In genomic region chr4:133775881-133776280, GRCh38 we compare ENCODE assay signal across 20 cellular contexts.
A peak's percentile ranks its signal among the peaks of the same experiment; 100 is the strongest.
DNase-seq lines count a peak whose midpoint lies in the region; ATAC-seq and TF ChIP-seq lines count a peak whose summit lies in the region.
"Had no signal": no experiment of that assay in that cellular context is flagged by ENCODE, and none has a peak within 500 bp of the region (broad histone marks: within the 10 kb centered on the region; RNA-seq: fewer than 3 reads in every experiment).

No MANE protein-coding gene starts in this region.

- no peak overlapping the region for H3K4me3 ChIP-seq in mammary epithelial cell (replicated peaks in 1 of 3; ENCODE audit: insufficient read depth in 1 of 3, low read depth in 2 of 3, low read length in 3 of 3)
- H3K4me3 ChIP-seq: GM12878, sigmoid colon had no signal

- no peak overlapping the region for H3K9ac ChIP-seq in mammary epithelial cell (ENCODE audit: insufficient read depth, low read length)

- no peaks in the 10 kb centered on the region for H3K36me3 ChIP-seq in mammary epithelial cell (ENCODE audit: insufficient read depth, low read length)
- H3K36me3 ChIP-seq: sigmoid colon had no signal

- ATAC-seq in foreskin keratinocyte = peak; percentile 95
- ATAC-seq: GM12878; Right ventricle myocardium inferior; stimulated activated naive B cell treated with anti-CD40 and anti-IgM and Interleukin-4, amounts not matched to agents 10 μg/mL and 1 μg/mL and 100 μg/mL, for 72 hours had no signal

- no peaks in the 10 kb centered on the region for H3K9me3 ChIP-seq in mammary epithelial cell (replicated peaks; ENCODE audit: insufficient read depth, low read length)
- H3K9me3 ChIP-seq: sigmoid colon had no signal

- in situ Hi-C loops in mammary epithelial cell (cut with MboI; ENCODE audit: low sequenced_read_pairs in 2 of 2) = no loop called here

- DNase-seq in Daoy (ENCODE audit: low read depth) (peak; percentile 12), M059J (ENCODE audit: low read depth) (peak; percentile 50), mammary epithelial cell (peak; percentile 19), foreskin keratinocyte (peak; percentile 36 to 79), medulla oblongata (ENCODE audit: extremely low spot score) (no peak), occipital lobe (lab: John Stamatoyannopoulos, UW) (no peak), NCI-H524 (lab: John Stamatoyannopoulos, UW) (no peak), AML-193 (lab: John Stamatoyannopoulos, UW) (no peak)
- DNase-seq: activated CD4-positive, alpha-beta T cell treated with anti-CD3 and anti-CD28 coated beads for 1 hour; activated T-cell treated with anti-CD3 and anti-CD28 coated beads, Interleukin-2, amount 50 U/mL, for 48 hours; GF-D8; Kasumi-1; NCI-H1105 treated with DMSO at 0.1 percent for 48 hours; NCI-H510A treated with DMSO at 0.1 percent for 48 hours; nephron progenitor cell; posterior cingulate gyrus; sigmoid colon; stimulated activated naive B cell treated with anti-CD40 and anti-IgM and Interleukin-4, amounts not matched to agents 10 μg/mL and 1 μg/mL and 100 μg/mL, for 72 hours had no signal

- TF ChIP-seq CTCF in mammary epithelial cell (conservative IDR thresholded peaks at IDR 0.05 in 1 of 2, IDR thresholded peaks at IDR 0.05 in 1 of 2; ENCODE audit: extremely low read depth in 1 of 2, insufficient read depth in 1 of 2, low read depth in 1 of 2, low read length in 2 of 2) = no peak
- no peak for TF ChIP-seq CTCF in foreskin keratinocyte (conservative IDR thresholded peaks at IDR 0.05)

- H3K27me3 ChIP-seq in mammary epithelial cell (ENCODE audit: insufficient read depth, low read length) (no peaks in the 10 kb centered on the region), foreskin keratinocyte (no peaks in the 10 kb centered on the region)
- H3K27me3 ChIP-seq: sigmoid colon had no signal

- CTCF ChIA-PET in mammary epithelial cell (lab: Charles Lee; ENCODE audit: low non-redundant PET) = no interaction called here

- no peaks in the 10 kb centered on the region for H4K20me1 ChIP-seq in mammary epithelial cell (ENCODE audit: insufficient read depth, low read length)

- no peak overlapping the region for H2AFZ ChIP-seq in mammary epithelial cell (ENCODE audit: low read depth, low read length)

- H3K27ac ChIP-seq in mammary epithelial cell (ENCODE audit: insufficient read depth, low read depth, low read length) (no peak overlapping the region), foreskin keratinocyte (no peak overlapping the region)
- H3K27ac ChIP-seq: sigmoid colon had no signal

- no TSS peak for BruUV-seq in mammary epithelial cell (replicated peaks; lab: Mats Ljungman, UMichigan)

- H3K4me2 ChIP-seq in mammary epithelial cell (ENCODE audit: insufficient read depth, low read depth, low read length) = no peak overlapping the region

- no peaks in the 10 kb centered on the region for H3K79me2 ChIP-seq in mammary epithelial cell (ENCODE audit: insufficient read depth, low read length)

- intact Hi-C loops in mammary epithelial cell (cut with micrococcal nuclease) = no loop called here

- dilution Hi-C loops in mammary epithelial cell (cut with HindIII; ENCODE audit: low sequenced_read_pairs) = no loop called here

- H3K4me1 ChIP-seq in mammary epithelial cell (ENCODE audit: insufficient read depth, low read length) (no peaks in the 10 kb centered on the region), foreskin keratinocyte (no peaks in the 10 kb centered on the region)
- H3K4me1 ChIP-seq: sigmoid colon had no signal

Comparison
In these comparisons a context has a peak if more than half of its experiments do, and no peak if none do; other contexts are left out.
1. DNase-seq: peak in Daoy (single experiment), M059J (single experiment), mammary epithelial cell (single experiment) and foreskin keratinocyte (2 of 2); none in medulla oblongata (single experiment), occipital lobe (single experiment), NCI-H524 (0 of 2) and AML-193 (0 of 2).